Comparison of ENCODE assay signal across 14 cellular contexts in the genomic region with DNA sequence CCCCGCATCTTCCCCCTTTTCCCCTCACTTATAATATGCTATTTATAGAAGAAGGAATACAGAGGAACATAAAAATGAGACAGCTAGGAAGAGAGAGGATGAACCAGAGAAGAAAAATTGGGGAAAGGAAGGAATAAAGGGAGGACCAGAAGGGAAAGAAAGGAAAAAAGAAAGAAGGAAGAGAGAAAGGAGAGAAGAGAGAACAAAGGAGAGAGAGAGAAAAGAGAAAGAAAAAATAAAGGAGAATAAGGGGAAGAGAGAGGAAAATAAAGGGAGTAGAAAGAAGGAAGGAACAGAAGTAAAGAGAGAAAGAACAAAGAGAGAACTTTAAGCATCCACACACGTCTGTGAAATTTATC.
"Had no signal": no experiment of that assay in that cellular context is flagged by ENCODE, and none has a peak within 500 bp of the region (broad histone marks: within the 10 kb centered on the region; RNA-seq: fewer than 3 reads in every experiment).

No MANE protein-coding gene starts in this region.

- H3K4me1 Mint-ChIP-seq: immature natural killer cell had no signal

- H3K9me3 Mint-ChIP-seq: dendritic cell treated with granulocyte-macrophage colony-stimulating factor and Interleukin-4, amounts not matched to agents 40 ng/mL and 50 ng/mL, for 4 days; effector memory CD8-positive, alpha-beta T cell had no signal

- ATAC-seq: effector memory CD8-positive, alpha-beta T cell; gastroesophageal sphincter; left ventricle myocardium superior; naive thymus-derived CD4-positive, alpha-beta T cell; sciatic nerve had no signal

- H3K4me3 ChIP-seq: esophagus muscularis mucosa, gastroesophageal sphincter, lung had no signal

- H3K4me3 Mint-ChIP-seq: dendritic cell treated with granulocyte-macrophage colony-stimulating factor and Interleukin-4, amounts not matched to agents 40 ng/mL and 50 ng/mL, for 4 days; effector memory CD8-positive, alpha-beta T cell; immature natural killer cell; naive thymus-derived CD4-positive, alpha-beta T cell had no signal

- H3K27ac Mint-ChIP-seq: dendritic cell treated with granulocyte-macrophage colony-stimulating factor and Interleukin-4, amounts not matched to agents 40 ng/mL and 50 ng/mL, for 4 days; effector memory CD8-positive, alpha-beta T cell; immature natural killer cell; naive thymus-derived CD4-positive, alpha-beta T cell had no signal

- H3K9me3 ChIP-seq: esophagus muscularis mucosa, gastroesophageal sphincter had no signal

- H3K4me1 ChIP-seq: esophagus muscularis mucosa, gastroesophageal sphincter had no signal

- H3K36me3 Mint-ChIP-seq: immature natural killer cell had no signal

- H3K36me3 ChIP-seq: esophagus muscularis mucosa, gastroesophageal sphincter had no signal

- H3K27me3 ChIP-seq: gastroesophageal sphincter had no signal

- DNase-seq: effector memory CD8-positive, alpha-beta T cell; glutamatergic neuron; immature natural killer cell; left ventricle myocardium superior; mesenchymal stem cell; naive thymus-derived CD4-positive, alpha-beta T cell; stimulated activated naive CD4-positive, alpha-beta T cell; trophoblast cell had no signal

- H3K27ac ChIP-seq: epithelial cell of prostate, esophagus muscularis mucosa, gastroesophageal sphincter had no signal
